Comparison of ENCODE assay signal across 8 cellular contexts in the genomic region with DNA sequence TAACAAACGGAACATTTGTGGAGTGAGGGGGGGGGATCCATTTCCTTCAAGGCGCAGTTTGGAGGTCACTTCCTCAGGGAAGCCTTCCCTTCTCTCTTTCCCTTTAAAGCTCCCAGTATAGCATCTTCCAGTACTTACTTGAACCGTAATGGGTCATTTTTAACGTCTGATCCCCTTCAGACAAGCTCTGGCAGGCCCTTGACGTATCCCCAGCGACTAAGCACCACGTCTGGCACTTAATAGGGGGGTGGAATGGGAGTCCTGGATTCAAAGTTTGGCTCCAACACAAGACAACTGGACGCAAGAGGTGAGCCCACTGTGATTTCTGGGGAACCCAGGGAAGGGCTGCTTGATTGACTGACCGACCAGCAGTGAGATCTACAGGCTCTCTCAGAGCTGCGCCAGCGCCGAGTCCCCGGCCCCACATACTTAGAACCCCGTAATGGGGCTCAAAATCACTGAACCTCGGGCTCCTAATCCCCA. TPM values are rescaled to one million over a fixed set of nuclear protein-coding genes. Genes with fewer than 3 reads are reported as not detected.
DNase-seq lines count a peak whose midpoint lies in the region; ATAC-seq and TF ChIP-seq lines count a peak whose summit lies in the region.

No MANE protein-coding gene starts in this region.

- no peak for TF ChIP-seq POLR2A in testis (IDR thresholded peaks at IDR 0.05)

- intact Hi-C loops in testis (cut with DNase I; ENCODE audit: low total_unique reads), result no loop called here

- H3K4me1 ChIP-seq in testis, result peaks cover 47% of the 10 kb centered on the region

- ATAC-seq in HG03196 (IDR thresholded peaks at IDR 0.05; ENCODE audit: unreplicated experiment), result no peak

- H3K36me3 ChIP-seq in testis (ENCODE audit: low read depth, missing control alignments), result no peaks in the 10 kb centered on the region

- H3K4me3 ChIP-seq in choroid plexus epithelial cell (ENCODE audit: low read depth, low read length) (peak overlapping the region; percentile 99), testis (peak overlapping the region; percentile 94)

- TF ChIP-seq CTCF in choroid plexus epithelial cell (conservative IDR thresholded peaks at IDR 0.05; ENCODE audit: low read depth, low read length), result no peak
- no peak for TF ChIP-seq CTCF in testis (IDR thresholded peaks at IDR 0.05)

- WGBS in testis, 2 donors, result 0 to 1% methylated on average over 8 to 15 of the region's 15 CpGs

- peak overlapping the region; percentile 96 to 99 for H3K27ac ChIP-seq in testis

- H3K27me3 ChIP-seq in testis, result no peaks in the 10 kb centered on the region

- peak; percentile 42 for DNase-seq in NCI-H748 (lab: John Stamatoyannopoulos, UW; ENCODE audit: unreplicated experiment)
- DNase-seq in NCI-H748 treated with DMSO at 0.1 percent for 48 hours (lab: John Stamatoyannopoulos, UW), result no peak
- peak; percentile 39 for DNase-seq in HEK293T (ENCODE audit: extremely low spot score)
- peak; percentile 52 for DNase-seq in NOMO-1 treated with DMSO at 0.1 percent for 48 hours (lab: John Stamatoyannopoulos, UW; ENCODE audit: unreplicated experiment)
- DNase-seq in choroid plexus epithelial cell (ENCODE audit: low read depth), result peak; percentile 46
- DNase-seq in left kidney (ENCODE audit: low read depth, low spot score), result peak; percentile 43
- no peak for DNase-seq in testis

- POLR2A ChIA-PET in HEK293T (lab: Yijun Ruan, JAX), result interaction anchor here (1.5 to 1.7 kb wide), 3 partner anchors 10 to 166 kb away, joined by 4 to 5 read pairs (median 4); a partner anchor contains a TSS

- CTCF ChIA-PET in HEK293T (lab: Yijun Ruan, JAX), result interaction anchor here (1.2 kb wide), 1 partner anchor 43 kb away, joined by 3 read pairs; no protein-coding TSS in a partner anchor

- no peaks in the 10 kb centered on the region for H3K9me3 ChIP-seq in testis

TF ChIP-seq in HEK293T, 16 proteins besides CTCF, POLR2A, EP300 and RAD21:
- TF ChIP-seq ARNT (IDR thresholded peaks at IDR 0.05) (no peak), SUZ12 (IDR thresholded peaks at IDR 0.05) (no peak), SP1 (IDR thresholded peaks at IDR 0.05) (no peak), ELF4 (IDR thresholded peaks at IDR 0.05) (no peak), CTBP1 (IDR thresholded peaks at IDR 0.05; ENCODE audit: borderline replicate concordance) (no peak), FOXM1 (IDR thresholded peaks at IDR 0.05; ENCODE audit: borderline replicate concordance) (no peak), LEF1 (IDR thresholded peaks at IDR 0.05; ENCODE audit: borderline replicate concordance) (no peak), L3MBTL2 (conservative IDR thresholded peaks at IDR 0.05) (no peak), FOXK2 (IDR thresholded peaks at IDR 0.05) (no peak), FOXA1 (IDR thresholded peaks at IDR 0.05) (no peak), NFRKB (IDR thresholded peaks at IDR 0.05) (no peak), BHLHE40 (IDR thresholded peaks at IDR 0.05; ENCODE audit: borderline replicate concordance) (no peak), ZNF384 (IDR thresholded peaks at IDR 0.05) (no peak), HDGF (IDR thresholded peaks at IDR 0.05; ENCODE audit: borderline replicate concordance) (no peak), TARDBP (IDR thresholded peaks at IDR 0.05) (no peak)
- TF ChIP-seq, protein P1, sequence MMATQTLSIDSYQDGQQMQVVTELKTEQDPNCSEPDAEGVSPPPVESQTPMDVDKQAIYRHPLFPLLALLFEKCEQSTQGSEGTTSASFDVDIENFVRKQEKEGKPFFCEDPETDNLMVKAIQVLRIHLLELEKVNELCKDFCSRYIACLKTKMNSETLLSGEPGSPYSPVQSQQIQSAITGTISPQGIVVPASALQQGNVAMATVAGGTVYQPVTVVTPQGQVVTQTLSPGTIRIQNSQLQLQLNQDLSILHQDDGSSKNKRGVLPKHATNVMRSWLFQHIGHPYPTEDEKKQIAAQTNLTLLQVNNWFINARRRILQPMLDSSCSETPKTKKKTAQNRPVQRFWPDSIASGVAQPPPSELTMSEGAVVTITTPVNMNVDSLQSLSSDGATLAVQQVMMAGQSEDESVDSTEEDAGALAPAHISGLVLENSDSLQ (IDR thresholded peaks at IDR 0.05), result no peak

RNA-seq across cellular contexts. Expression of a gene that starts 0.4 kb away (rescaled TPM):
- 10 to 100 TPM; 79.8 to 96.6 TPM for total RNA-seq in testis
- 110 TPM for polyA plus RNA-seq in testis (ENCODE audit: insufficient read depth, low read depth, low replicate concordance)

RNA-seq across cellular contexts. Expression of a gene that starts 0.7 kb away (rescaled TPM):
- total RNA-seq in testis, result 100 to 1,000 TPM; 120 to 133 TPM
- polyA plus RNA-seq in testis (ENCODE audit: insufficient read depth, low read depth, low replicate concordance), result 99.7 TPM

RNA-seq across cellular contexts. Expression of a gene that starts 54.0 kb away (rescaled TPM):
- 10 to 100 TPM in 1 of 2 donors, 1 to 10 TPM in 1; 9.4 to 16.3 TPM for total RNA-seq in testis
- polyA plus RNA-seq in testis (ENCODE audit: insufficient read depth, low read depth, low replicate concordance), result 11.3 TPM

Comparison
In these comparisons a context has a peak if more than half of its experiments do, and no peak if none do; other contexts are left out.
1. DNase-seq: peak in NCI-H748 (single experiment), HEK293T (single experiment), NOMO-1 treated with DMSO at 0.1 percent for 48 hours (single experiment), choroid plexus epithelial cell (single experiment) and left kidney (single experiment); none in NCI-H748 treated with DMSO at 0.1 percent for 48 hours (single experiment) and testis (single experiment).